Comparison of ENCODE assay signal across 8 cellular contexts in genomic region chr2:207529330-207530159, GRCh38. TPM values are rescaled to one million over a fixed set of nuclear protein-coding genes. Genes with fewer than 3 reads are reported as not detected.
DNase-seq lines count a peak whose midpoint lies in the region; ATAC-seq, FAIRE-seq and TF ChIP-seq lines count a peak whose summit lies in the region.

Gene CREB1, plus strand, starts transcription at chr2:207529962. Its CDS starts 25,674 bp downstream, at chr2:207555636.

- H3K4me1 ChIP-seq in ACC112 (ENCODE audit: control insufficient read depth, insufficient read depth, low read length, unreplicated experiment): peaks cover 37% of the 10 kb centered on the region
- no peaks in the 10 kb centered on the region for H3K4me1 ChIP-seq in breast epithelium
- peaks cover 10% of the 10 kb centered on the region for H3K4me1 ChIP-seq in iPS-20b (ENCODE audit: insufficient read depth, low read length)
- H3K4me1 ChIP-seq in small intestine (ENCODE audit: control insufficient read depth in 2 of 2, insufficient read depth in 1 of 2, low read depth in 1 of 2, low read length in 1 of 2): peaks cover 0 to 8% of the 10 kb centered on the region in 2 donors

- peak within 1 kb of the TSS; percentile 93 for H3K4me3 ChIP-seq in ACC112 (ENCODE audit: low read depth, low read length)
- H3K4me3 ChIP-seq in breast epithelium: peak within 1 kb of the TSS; percentile 67 to 82 (median 72)
- H3K4me3 ChIP-seq in iPS-20b (ENCODE audit: low read length): peak within 1 kb of the TSS; percentile 91
- H3K4me3 ChIP-seq in small intestine (ENCODE audit: low read depth in 1 of 2, low read length in 2 of 2): peak within 1 kb of the TSS; percentile 88 to 100

- ATAC-seq in GM18870 (IDR thresholded peaks at IDR 0.05; ENCODE audit: unreplicated experiment): peak; percentile 81
- peak; percentile 88 for ATAC-seq in HG03135 (IDR thresholded peaks at IDR 0.05; ENCODE audit: unreplicated experiment)

- intact Hi-C loops in breast epithelium (cut with DNase I; ENCODE audit: low total_unique reads): loop anchor here (10.0 kb wide), 1 partner anchor 175 kb away; no protein-coding TSS in a partner anchor

- H3K79me2 ChIP-seq in ACC112 (ENCODE audit: control insufficient read depth, insufficient read depth, low read length, unreplicated experiment): peaks cover 58% of the 10 kb centered on the region

- FAIRE-seq in small intestine (lab: Jason Lieb, UNC): no peak

- DNase-seq in NCI-H2196 treated with DMSO at 0.1 percent for 48 hours (lab: John Stamatoyannopoulos, UW; ENCODE audit: unreplicated experiment) (peak; percentile 93), breast epithelium (ENCODE audit: low spot score in 2 of 2) (peak; percentile 98), small intestine (peak; percentile 98)

- no peak; the same call in 1 of the 2 replicates for TF ChIP-seq CTCF in VCaP (conservative IDR thresholded peaks at IDR 0.05)
- TF ChIP-seq CTCF in breast epithelium (IDR thresholded peaks at IDR 0.05): peak in 1 of 3 donors; percentile 25

- peak within 1 kb of the TSS; percentile 93 for H3K27ac ChIP-seq in ACC112 (ENCODE audit: low read depth, low read length)
- H3K27ac ChIP-seq in VCaP: peak within 1 kb of the TSS; percentile 94
- H3K27ac ChIP-seq in breast epithelium: peak within 1 kb of the TSS; percentile 98
- peak within 1 kb of the TSS; percentile 40 for H3K27ac ChIP-seq in iPS-20b (ENCODE audit: low read length)
- H3K27ac ChIP-seq in small intestine (ENCODE audit: low read depth in 1 of 2, low read length in 1 of 2): peak within 1 kb of the TSS; percentile 99 to 100

- no peaks in the 10 kb centered on the region for H3K27me3 ChIP-seq in ACC112 (ENCODE audit: insufficient read depth, low read length)
- H3K27me3 ChIP-seq in breast epithelium: no peaks in the 10 kb centered on the region
- H3K27me3 ChIP-seq in iPS-20b (ENCODE audit: insufficient read depth, low read length): peaks cover 18% of the 10 kb centered on the region
- H3K27me3 ChIP-seq in small intestine (ENCODE audit: control insufficient read depth in 2 of 2, insufficient read depth in 2 of 2, low read length in 2 of 2): no peaks in the 10 kb centered on the region

- WGBS in small intestine, 3 donors: 0 to 1% (median 0%) methylated on average over 69 to 92 of the region's 92 CpGs

- peak; percentile 90 for TF ChIP-seq POLR2A in breast epithelium (IDR thresholded peaks at IDR 0.05)

- peak within 1 kb of the TSS; percentile 93 for H3K9ac ChIP-seq in iPS-20b (ENCODE audit: low read depth, low read length)

- peak within 1 kb of the TSS; percentile 93 for H2AFZ ChIP-seq in ACC112 (ENCODE audit: low read length, unreplicated experiment)

- no peaks in the 10 kb centered on the region for H3K9me3 ChIP-seq in breast epithelium
- no peaks in the 10 kb centered on the region for H3K9me3 ChIP-seq in iPS-20b (ENCODE audit: insufficient read depth, low read depth, low read length)
- H3K9me3 ChIP-seq in small intestine (ENCODE audit: control insufficient read depth, low read depth): no peaks in the 10 kb centered on the region

- H3K36me3 ChIP-seq in ACC112 (ENCODE audit: insufficient read depth, low read length): peaks cover 4% of the 10 kb centered on the region; the same call in 1 of the 2 replicates
- no peaks in the 10 kb centered on the region for H3K36me3 ChIP-seq in breast epithelium
- no peaks in the 10 kb centered on the region; the same call in 1 of the 2 replicates for H3K36me3 ChIP-seq in iPS-20b (ENCODE audit: insufficient read depth, low read depth, low read length)
- H3K36me3 ChIP-seq in small intestine (ENCODE audit: control insufficient read depth in 2 of 2, insufficient read depth in 2 of 2, low read length in 2 of 2): no peaks in the 10 kb centered on the region

RNA-seq across cellular contexts. Expression of gene CREB1, which starts in this region (rescaled TPM):
- 10 to 100 TPM; 45.6 to 81.5 (median 54.1) TPM for total RNA-seq in breast epithelium
- 10 to 100 TPM in 1 of 3 donors, 1 to 10 TPM in 2; 4.1 to 12.7 (median 8.5) TPM for polyA plus RNA-seq in small intestine

Comparison
In these comparisons a context has a peak if more than half of its experiments do, and no peak if none do; other contexts are left out.
1. Peak in every context shown above with its lines: DNase-seq, ATAC-seq, H3K4me3 ChIP-seq and H3K27ac ChIP-seq.
2. H3K27ac ChIP-seq: peak in every context shown above with its lines; median percentile 100 in small intestine; 98 in breast epithelium; 94 in VCaP; 93 in ACC112; 40 in iPS-20b.